9 cellular contexts compared by ENCODE assay signal in genomic region chr17:55037828-55038227, GRCh38.
DNase-seq lines count a peak whose midpoint lies in the region; ATAC-seq, FAIRE-seq and TF ChIP-seq lines count a peak whose summit lies in the region.
"Had no signal": no experiment of that assay in that cellular context is flagged by ENCODE, and none has a peak within 500 bp of the region (broad histone marks: within the 10 kb centered on the region; RNA-seq: fewer than 3 reads in every experiment).

No MANE protein-coding gene starts in this region.

- H3K9ac ChIP-seq in GM12878 (ENCODE audit: control insufficient read depth, insufficient read depth, low read length) (no peak overlapping the region), HepG2 (ENCODE audit: insufficient read depth, low read depth, low read length) (no peak overlapping the region)

- SMC1A ChIA-PET in GM12878 (lab: Charles Lee; ENCODE audit: uncharacterized antibody, unreplicated experiment) = no interaction called here

- RAD21 ChIA-PET in GM12878 (lab: Charles Lee; ENCODE audit: unreplicated experiment) = no interaction called here

- H3K27me3 ChIP-seq in GM12878 (replicated peaks in 1 of 2; ENCODE audit: control insufficient read depth in 2 of 2, insufficient read depth in 2 of 2, low read length in 1 of 2) (no peaks in the 10 kb centered on the region), Caco-2 (replicated peaks; ENCODE audit: control insufficient read depth, insufficient read depth, low read length) (no peaks in the 10 kb centered on the region), HepG2 (ENCODE audit: control insufficient read depth in 1 of 2, insufficient read depth in 2 of 2, low read length in 2 of 2) (no peaks in the 10 kb centered on the region)
- H3K27me3 ChIP-seq: uterus had no signal

- H3K4me3 ChIP-seq in GM12878 = no peak overlapping the region
- H3K4me3 ChIP-seq in Caco-2 (ENCODE audit: low read depth, low read length) = no peak overlapping the region
- H3K4me3 ChIP-seq in HepG2 (replicated peaks in 1 of 3; ENCODE audit: insufficient read depth in 1 of 3, low read depth in 2 of 3, low read length in 3 of 3) = no peak overlapping the region
- H3K4me3 ChIP-seq: uterus had no signal

- TF ChIP-seq RAD21 in GM12878 (IDR thresholded peaks at IDR 0.05; ENCODE audit: insufficient read depth, low read depth, low read length) (no peak), HepG2 (CRISPR knock-in tag; IDR thresholded peaks at IDR 0.05) (no peak)

- TF ChIP-seq POLR2A in GM12878 (IDR thresholded peaks at IDR 0.05; ENCODE audit: low read depth, low read length) (no peak), HepG2 (IDR thresholded peaks at IDR 0.05; ENCODE audit: insufficient read depth in 1 of 2, low read depth in 2 of 2, low read length in 2 of 2) (no peak)

- no peaks in the 10 kb centered on the region for H3K9me3 ChIP-seq in GM12878 (replicated peaks; ENCODE audit: control insufficient read depth, insufficient read depth, low read length)
- no peaks in the 10 kb centered on the region for H3K9me3 ChIP-seq in Caco-2
- no peaks in the 10 kb centered on the region for H3K9me3 ChIP-seq in HepG2 (ENCODE audit: low read length)
- H3K9me3 ChIP-seq: uterus had no signal

- TF ChIP-seq EP300 in GM12878 (IDR thresholded peaks at IDR 0.05; ENCODE audit: borderline replicate concordance in 1 of 2, control insufficient read depth in 1 of 2, low read depth in 2 of 2, low read length in 2 of 2) (0 out of 4 replicates have a peak, but pooled peaks of 1 of the 2 experiments have one; percentile 43), HepG2 (IDR thresholded peaks at IDR 0.05; ENCODE audit: low read depth in 2 of 2, low read length in 2 of 2) (no peak), HepG2 (CRISPR knock-in tag; IDR thresholded peaks at IDR 0.05; ENCODE audit: borderline replicate concordance) (no peak)

- H3K27me3 Mint-ChIP-seq in Caco-2 (ENCODE audit: insufficient read depth, unreplicated experiment) = no peaks in the 10 kb centered on the region

- intact Hi-C loops in GM12878 (cut with micrococcal nuclease; ENCODE audit: unreplicated experiment) (no loop called here), Caco-2 (cut with micrococcal nuclease; ENCODE audit: unreplicated experiment) (no loop called here), HepG2 (cut with micrococcal nuclease; ENCODE audit: unreplicated experiment) (no loop called here), left cardiac atrium (cut with DNase I) (no loop called here)

- no peak overlapping the region for H2AFZ ChIP-seq in GM12878 (ENCODE audit: control insufficient read depth, low read depth, low read length)
- H2AFZ ChIP-seq in HepG2 (ENCODE audit: low read length) = no peak overlapping the region

- no peak overlapping the region for H3K4me3 Mint-ChIP-seq in Caco-2 (ENCODE audit: unreplicated experiment)

- no peak overlapping the region for H3K27ac Mint-ChIP-seq in Caco-2 (ENCODE audit: unreplicated experiment)

- BruUV-seq in GM12878 (replicated peaks; lab: Mats Ljungman, UMichigan) (no TSS peak), Caco-2 (replicated peaks; lab: Mats Ljungman, UMichigan) (no TSS peak), HepG2 (replicated peaks; lab: Mats Ljungman, UMichigan) (no TSS peak)

- TF ChIP-seq CTCF in GM12878 (IDR thresholded peaks at IDR 0.05 in 2 of 3, conservative IDR thresholded peaks at IDR 0.05 in 1 of 3; ENCODE audit: control insufficient read depth in 2 of 3, extremely low read depth in 1 of 3, insufficient read depth in 1 of 3, low read depth in 3 of 3, low read length in 3 of 3) (no peak), Caco-2 (IDR thresholded peaks at IDR 0.05; ENCODE audit: insufficient read depth in 1 of 2, low read depth in 1 of 2, low read length in 1 of 2, severe bottlenecking in 1 of 2, unreplicated experiment in 1 of 2) (no peak), HepG2 (CRISPR knock-in tag; IDR thresholded peaks at IDR 0.05) (no peak)

- H3K9me3 Mint-ChIP-seq in Caco-2 (ENCODE audit: unreplicated experiment) = no peaks in the 10 kb centered on the region

- CTCF ChIA-PET in GM12878 (lab: Yijun Ruan, JAX) (no interaction called here), Caco-2 (lab: Charles Lee) (no interaction called here), HepG2 (lab: Yijun Ruan, JAX; ENCODE audit: low intra/inter-chr PET ratio, low total read pairs) (no interaction called here)

- peak; percentile 32 for DNase-seq in GM12878 (ENCODE audit: low read depth, low spot score)
- no peak for DNase-seq in Caco-2
- no peak for DNase-seq in iPS-NIHi7 (ENCODE audit: extremely low spot score)
- no peak for DNase-seq in HepG2 (ENCODE audit: low spot score)
- DNase-seq in left cardiac atrium = no peak
- DNase-seq: uterus had no signal

- H3K36me3 ChIP-seq in GM12878 (ENCODE audit: control insufficient read depth in 2 of 2, insufficient read depth in 2 of 2, low read length in 1 of 2) (no peaks in the 10 kb centered on the region), Caco-2 (ENCODE audit: control insufficient read depth, insufficient read depth, low read length) (no peaks in the 10 kb centered on the region), HepG2 (replicated peaks in 1 of 2; ENCODE audit: control insufficient read depth in 1 of 2, insufficient read depth in 2 of 2, low read length in 2 of 2) (peaks cover 0 to 8% of the 10 kb centered on the region in 2 experiments; a peak in 1 of 5 replicates)
- H3K36me3 ChIP-seq: uterus had no signal

- in situ Hi-C loops in GM12878 (cut with MboI) (no loop called here), HepG2 (cut with HindIII; ENCODE audit: extremely low pct_ligation_motif_present, low pct_unique_long_range_greater_than_20kb) (no loop called here)

- WGBS in GM12878 (ENCODE audit: insufficient coverage, insufficient replicate concordance, low lambda C conversion rate, missing lambda C conversion rate) = 3% methylated on average over 1 of the region's 1 CpG
- WGBS in HepG2 (ENCODE audit: low lambda C conversion rate) = 0% methylated on average over 1 of the region's 1 CpG

- no peaks in the 10 kb centered on the region for H3K79me2 ChIP-seq in GM12878 (ENCODE audit: control insufficient read depth, insufficient read depth, low read length)
- H3K79me2 ChIP-seq in HepG2 (ENCODE audit: insufficient read depth, low read length) = no peaks in the 10 kb centered on the region

- H3K27ac ChIP-seq in GM12878 (ENCODE audit: control insufficient read depth, insufficient read depth) = no peak overlapping the region
- H3K27ac ChIP-seq in HepG2 (ENCODE audit: extremely low read length, insufficient read depth, low read length) = no peak overlapping the region
- H3K27ac ChIP-seq: uterus had no signal

- peak; percentile 90 for FAIRE-seq in GM12878 (lab: Jason Lieb, UNC)
- no peak for FAIRE-seq in HepG2 (lab: Jason Lieb, UNC)

- POLR2A ChIA-PET in GM12878 (lab: Charles Lee) (no interaction called here), Caco-2 (lab: Charles Lee) (no interaction called here), HepG2 (lab: Yijun Ruan, JAX) (no interaction called here)

- no peaks in the 10 kb centered on the region for H3K4me1 Mint-ChIP-seq in Caco-2 (ENCODE audit: low read depth, unreplicated experiment)

- no peaks in the 10 kb centered on the region for H3K4me1 ChIP-seq in GM12878 (ENCODE audit: control insufficient read depth, insufficient read depth, low read length)
- no peaks in the 10 kb centered on the region for H3K4me1 ChIP-seq in Caco-2
- H3K4me1 ChIP-seq in HepG2 (ENCODE audit: insufficient read depth, low read length) = peaks cover 6% of the 10 kb centered on the region
- H3K4me1 ChIP-seq: uterus had no signal

- no peak overlapping the region for H3K4me2 ChIP-seq in GM12878 (ENCODE audit: control insufficient read depth, insufficient read depth)
- H3K4me2 ChIP-seq in HepG2 (ENCODE audit: low read depth, low read length) = no peak overlapping the region

- no peaks in the 10 kb centered on the region for H4K20me1 ChIP-seq in GM12878 (ENCODE audit: control insufficient read depth, insufficient read depth)
- no peaks in the 10 kb centered on the region for H4K20me1 ChIP-seq in HepG2 (ENCODE audit: insufficient read depth, low read length)

- H3K36me3 Mint-ChIP-seq in Caco-2 (ENCODE audit: insufficient read depth, unreplicated experiment) = no peaks in the 10 kb centered on the region

- ATAC-seq in GM18858 (IDR thresholded peaks at IDR 0.05; ENCODE audit: unreplicated experiment) (peak; percentile 97), GM21367 (IDR thresholded peaks at IDR 0.05; ENCODE audit: unreplicated experiment) (peak; percentile 92), HG03095 (IDR thresholded peaks at IDR 0.05; ENCODE audit: unreplicated experiment) (peak; percentile 98), GM12878 (peak; percentile 100), HepG2 (no peak), left cardiac atrium (no peak)

TF ChIP-seq in GM12878, 131 proteins besides CTCF, POLR2A, EP300 and RAD21 (continues in another document):
- TF ChIP-seq YBX1 (IDR thresholded peaks at IDR 0.05) (no peak), RUNX3 (IDR thresholded peaks at IDR 0.05; ENCODE audit: low read length) (0 out of 2 replicates have a peak, but pooled peaks have one; percentile 20)

TF ChIP-seq in HepG2, 621 proteins besides CTCF, POLR2A, EP300 and RAD21 (continues in another document):
- TF ChIP-seq ZNF790 (CRISPR knock-in tag; IDR thresholded peaks at IDR 0.05; ENCODE audit: borderline replicate concordance) (no peak), GRHL1 (CRISPR knock-in tag; conservative IDR thresholded peaks at IDR 0.05) (no peak), ZNF776 (CRISPR knock-in tag; IDR thresholded peaks at IDR 0.05) (no peak), ARID2 (CRISPR knock-in tag; IDR thresholded peaks at IDR 0.05; ENCODE audit: borderline replicate concordance) (no peak), KLF12 (CRISPR knock-in tag; IDR thresholded peaks at IDR 0.05; ENCODE audit: borderline replicate concordance) (no peak), FOSL2 (CRISPR knock-in tag; IDR thresholded peaks at IDR 0.05) (no peak), ZBTB7B (CRISPR knock-in tag; IDR thresholded peaks at IDR 0.05) (no peak)

Comparison
In these comparisons a context has a peak if more than half of its experiments do, and no peak if none do; other contexts are left out.
1. ATAC-seq: peak in GM18858 (single experiment), GM21367 (single experiment), HG03095 (single experiment) and GM12878 (single experiment); none in HepG2 (single experiment) and left cardiac atrium (0 of 2).